26 cellular contexts compared by ENCODE assay signal in genomic region chr7:132564090-132564489, GRCh38. TPM values are rescaled to one million over a fixed set of nuclear protein-coding genes. Genes with fewer than 3 reads are reported as not detected.
"Had no signal": no experiment of that assay in that cellular context is flagged by ENCODE, and none has a peak within 500 bp of the region (broad histone marks: within the 10 kb centered on the region; RNA-seq: fewer than 3 reads in every experiment).

No MANE protein-coding gene starts in this region.

- H3K9me3 Mint-ChIP-seq: natural killer cell, type B pancreatic cell had no signal

- ATAC-seq: left ventricle myocardium superior; lower lobe of right lung; natural killer cell; psoas muscle; right cardiac atrium; stimulated activated memory B cell treated with anti-CD40 and anti-IgM and Interleukin-4, amounts not matched to agents 10 μg/mL and 1 μg/mL and 100 μg/mL, for 72 hours; stimulated activated naive CD8-positive, alpha-beta T cell treated with anti-CD3 and anti-CD28 coated beads, Interleukin-15, Interleukin-2, amounts not matched to agents 100 U/mL and 50 U/mL, for 24 hours had no signal

- H3K4me3 Mint-ChIP-seq: memory B cell; natural killer cell; stimulated activated memory B cell treated with anti-CD40 and anti-IgM and Interleukin-4, amounts not matched to agents 10 μg/mL and 1 μg/mL and 100 μg/mL, for 72 hours; type B pancreatic cell had no signal

- H3K27me3 ChIP-seq: ovary, testis had no signal

- H3K4me3 ChIP-seq: coronary artery, lower lobe of right lung, ovary, psoas muscle, sigmoid colon, testis, tibial artery had no signal

- H3K27ac Mint-ChIP-seq: memory B cell; stimulated activated memory B cell treated with anti-CD40 and anti-IgM and Interleukin-4, amounts not matched to agents 10 μg/mL and 1 μg/mL and 100 μg/mL, for 72 hours; type B pancreatic cell had no signal

- H3K4me1 ChIP-seq: lower lobe of right lung, psoas muscle, sigmoid colon, testis, tibial artery had no signal

- H3K27ac ChIP-seq: coronary artery, lower lobe of right lung, ovary, psoas muscle, sigmoid colon, testis, tibial artery had no signal

- DNase-seq: dermis blood vessel endothelial cell; effector memory CD4-positive, alpha-beta T cell; head of caudate nucleus; left ventricle myocardium superior; lower lobe of right lung; natural killer cell; occipital lobe; ovary; posterior cingulate gyrus; psoas muscle; right cardiac atrium; sigmoid colon; stimulated activated CD4-positive, alpha-beta T cell treated with anti-CD3 and anti-CD28 coated beads, Interleukin-2, amount 100 ng/mL, for 24 hours; stimulated activated CD4-positive, alpha-beta T cell treated with anti-CD3 and anti-CD28 coated beads, Interleukin-4, amount 100 ng/mL, for 24 hours; stimulated activated naive CD8-positive, alpha-beta T cell treated with anti-CD3 and anti-CD28 coated beads, Interleukin-15, Interleukin-2, amounts not matched to agents 100 U/mL and 50 U/mL, for 24 hours; substantia nigra; testis; tibial artery had no signal

- FAIRE-seq: endometrium, frontal cortex, keratinocyte had no signal

- H3K9me3 ChIP-seq: lower lobe of right lung, ovary, psoas muscle, sigmoid colon, testis, tibial artery had no signal

- H3K36me3 Mint-ChIP-seq: natural killer cell had no signal

- H3K36me3 ChIP-seq: lower lobe of right lung, ovary, sigmoid colon, tibial artery had no signal

- H3K4me1 Mint-ChIP-seq: memory B cell; stimulated activated memory B cell treated with anti-CD40 and anti-IgM and Interleukin-4, amounts not matched to agents 10 μg/mL and 1 μg/mL and 100 μg/mL, for 72 hours had no signal

RNA-seq across cellular contexts. Expression of gene PLXNA4, which starts 12.2 kb away (rescaled TPM):
- total RNA-seq: fibroblast of villous mesenchyme had no signal
